20 cellular contexts compared by ENCODE assay signal in the genomic region with DNA sequence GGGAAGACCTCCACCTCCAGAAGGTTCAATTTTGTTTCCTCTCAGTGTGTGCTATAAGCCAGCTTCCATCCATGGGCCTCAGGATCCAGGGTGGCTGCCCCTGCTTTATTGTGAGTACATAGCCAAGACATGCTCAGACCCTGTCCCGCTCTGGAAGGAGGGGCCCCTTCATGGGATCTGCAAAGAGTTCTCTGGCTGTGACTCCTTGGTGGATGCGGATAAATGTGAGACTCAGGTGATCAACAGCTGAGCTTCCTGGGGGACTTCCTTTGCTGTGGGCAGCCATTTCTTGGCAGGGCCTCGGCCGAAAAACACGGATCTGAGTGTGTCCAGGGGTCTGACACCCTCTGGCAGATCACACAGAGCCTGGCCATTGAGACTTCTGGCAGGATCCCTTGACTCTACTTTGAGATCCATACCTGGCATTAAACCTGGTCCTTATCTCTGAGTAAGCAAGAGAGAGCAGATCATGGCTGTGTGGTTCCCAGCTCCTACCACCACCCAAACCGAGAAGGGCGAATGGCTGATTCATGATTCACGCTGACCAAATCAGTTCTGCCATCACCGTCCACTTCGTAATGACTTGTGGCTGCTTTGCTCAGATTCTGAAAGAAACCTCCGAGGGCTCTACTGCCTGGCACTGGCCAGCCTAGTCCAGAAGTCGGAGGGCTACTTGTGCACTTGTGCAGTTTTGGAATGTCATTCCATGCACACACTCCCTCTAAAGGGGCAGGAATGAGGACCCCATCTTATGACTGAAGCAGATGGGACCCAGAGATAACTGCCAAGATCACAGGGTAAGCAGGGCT.
DNase-seq lines count a peak whose midpoint lies in the region; ATAC-seq, FAIRE-seq and TF ChIP-seq lines count a peak whose summit lies in the region.
"Had no signal": no experiment of that assay in that cellular context is flagged by ENCODE, and none has a peak within 500 bp of the region (broad histone marks: within the 10 kb centered on the region; RNA-seq: fewer than 3 reads in every experiment).

No MANE protein-coding gene starts in this region.

- TF ChIP-seq CTCF in MCF 10A (IDR thresholded peaks at IDR 0.05; ENCODE audit: unreplicated experiment) (no peak), breast epithelium (IDR thresholded peaks at IDR 0.05) (no peak), bronchial epithelial cell (IDR thresholded peaks at IDR 0.05; ENCODE audit: insufficient read depth, low read length, severe bottlenecking) (no peak), progenitor cell of endocrine pancreas (IDR thresholded peaks at IDR 0.05; ENCODE audit: unreplicated experiment) (no peak)

- TF ChIP-seq POLR2A in breast epithelium (IDR thresholded peaks at IDR 0.05): no peak

- H3K4me3 ChIP-seq in breast epithelium: no peak overlapping the region
- H3K4me3 ChIP-seq in bronchial epithelial cell (ENCODE audit: low read depth, low read length): no peak overlapping the region
- H3K4me3 ChIP-seq: BLaER1 treated with 17β-estradiol and CSF1 and Interleukin-3, amounts not matched to agents 10 nM and 100 nM had no signal

- ATAC-seq in HG02571 (IDR thresholded peaks at IDR 0.05; ENCODE audit: unreplicated experiment): no peak
- no peak for ATAC-seq in HG03521 (IDR thresholded peaks at IDR 0.05; ENCODE audit: unreplicated experiment)
- no peak for ATAC-seq in HG02678 (IDR thresholded peaks at IDR 0.05; ENCODE audit: unreplicated experiment)
- ATAC-seq: HCT116, SK-N-SH treated with all-trans-retinoic acid at 6 μM for 48 hours had no signal

- no peaks in the 10 kb centered on the region for H3K9me3 ChIP-seq in breast epithelium
- H3K9me3 ChIP-seq: BLaER1 treated with 17β-estradiol and CSF1 and Interleukin-3, amounts not matched to agents 10 nM and 100 nM had no signal

- H3K27me3 ChIP-seq in breast epithelium: no peaks in the 10 kb centered on the region
- no peaks in the 10 kb centered on the region for H3K27me3 ChIP-seq in bronchial epithelial cell (ENCODE audit: control insufficient read depth, insufficient read depth, low read length)
- H3K27me3 ChIP-seq: BLaER1 treated with 17β-estradiol and CSF1 and Interleukin-3, amounts not matched to agents 10 nM and 100 nM had no signal

- no peaks in the 10 kb centered on the region for H3K27me3 Mint-ChIP-seq in MCF 10A (ENCODE audit: insufficient read depth, unreplicated experiment)
- no peaks in the 10 kb centered on the region for H3K27me3 Mint-ChIP-seq in progenitor cell of endocrine pancreas

- H3K27ac Mint-ChIP-seq in MCF 10A (ENCODE audit: low read depth, unreplicated experiment) (peak overlapping the region; percentile 86), progenitor cell of endocrine pancreas (peak overlapping the region; percentile 56)

- H3K36me3 ChIP-seq in breast epithelium (no peaks in the 10 kb centered on the region), bronchial epithelial cell (ENCODE audit: control insufficient read depth, insufficient read depth, low read length) (peaks cover 30% of the 10 kb centered on the region)
- H3K36me3 ChIP-seq: BLaER1 treated with 17β-estradiol and CSF1 and Interleukin-3, amounts not matched to agents 10 nM and 100 nM had no signal

- H3K4me3 Mint-ChIP-seq in MCF 10A (ENCODE audit: unreplicated experiment): no peak overlapping the region
- H3K4me3 Mint-ChIP-seq in progenitor cell of endocrine pancreas (ENCODE audit: low read depth): no peak overlapping the region

- no peaks in the 10 kb centered on the region for H3K4me1 ChIP-seq in breast epithelium

- H3K4me1 Mint-ChIP-seq in MCF 10A (ENCODE audit: insufficient read depth, unreplicated experiment) (peaks cover 34% of the 10 kb centered on the region), progenitor cell of endocrine pancreas (ENCODE audit: low read depth) (no peaks in the 10 kb centered on the region)

- no TSS peak for BruUV-seq in MCF 10A (replicated peaks; lab: Mats Ljungman, UMichigan)

- POLR2A ChIA-PET in MCF 10A (lab: Yijun Ruan, JAX): interaction anchor here (1.0 kb wide), 1 partner anchor 15 kb away, joined by 3 read pairs; no protein-coding TSS in a partner anchor

- intact Hi-C loops in MCF 10A (cut with micrococcal nuclease) (no loop called here), breast epithelium (cut with DNase I; ENCODE audit: low total_unique reads) (no loop called here)

- FAIRE-seq in bronchial epithelial cell (lab: Jason Lieb, UNC): peak; percentile 36

- H3K36me3 Mint-ChIP-seq in MCF 10A (ENCODE audit: insufficient read depth, unreplicated experiment): peaks cover 89% of the 10 kb centered on the region
- H3K36me3 Mint-ChIP-seq in progenitor cell of endocrine pancreas (ENCODE audit: insufficient read depth): peaks cover 30% of the 10 kb centered on the region

- no peak for DNase-seq in MCF 10A (ENCODE audit: unreplicated experiment)
- DNase-seq in breast epithelium (ENCODE audit: low spot score in 2 of 2): no peak
- DNase-seq in bronchial epithelial cell (ENCODE audit: low read depth): no peak
- no peak for DNase-seq in progenitor cell of endocrine pancreas (ENCODE audit: low spot score, unreplicated experiment)
- no peak for DNase-seq in GM19238 (ENCODE audit: insufficient read length, low spot score)
- DNase-seq: DMS 273 treated with DMSO at 0.1 percent for 48 hours, EL, Karpas-422, NCI-H1105 treated with DMSO at 0.1 percent for 48 hours, NCI-H187, NCI-H446 treated with DMSO at 0.1 percent for 48 hours, NCI-H774, SHP77 had no signal

- H3K27ac ChIP-seq in breast epithelium: peak overlapping the region in 1 of 2 donors; percentile 81
- H3K27ac ChIP-seq: 22Rv1; BLaER1 treated with 17β-estradiol and CSF1 and Interleukin-3, amounts not matched to agents 10 nM and 100 nM had no signal

- H3K9me3 Mint-ChIP-seq in MCF 10A (ENCODE audit: unreplicated experiment): no peaks in the 10 kb centered on the region
- no peaks in the 10 kb centered on the region for H3K9me3 Mint-ChIP-seq in progenitor cell of endocrine pancreas (ENCODE audit: low read depth)

- CTCF ChIA-PET in MCF 10A (lab: Yijun Ruan, JAX): interaction anchor here (0.5 to 0.6 kb wide), 3 partner anchors 8 to 289 kb away, joined by 3 to 4 read pairs (median 4); no protein-coding TSS in a partner anchor
